In genomic region chr6:53547815-53548496, GRCh38 we compare ENCODE assay signal across 7 cellular contexts.
DNase-seq lines count a peak whose midpoint lies in the region; ATAC-seq and TF ChIP-seq lines count a peak whose summit lies in the region.

No MANE protein-coding gene starts in this region.

- DNase-seq in NCI-H1930 (lab: John Stamatoyannopoulos, UW) (peak; percentile 95 to 96), T-helper 22 cell (ENCODE audit: low read depth) (peak; percentile 85), astrocyte of the hippocampus (ENCODE audit: low read depth, low spot score) (peak; percentile 99), hippocampal formation (lab: John Stamatoyannopoulos, UW) (peak; percentile 94 to 98), retina (peak; percentile 96)

- peak; percentile 71 for ATAC-seq in GM18505 (IDR thresholded peaks at IDR 0.05; ENCODE audit: unreplicated experiment)
- peak; percentile 81 for ATAC-seq in HG02970 (IDR thresholded peaks at IDR 0.05; ENCODE audit: low FRiP score, unreplicated experiment)

- peak; percentile 67 for TF ChIP-seq POLR2A in GM18505 (IDR thresholded peaks at IDR 0.05; ENCODE audit: borderline replicate concordance, extremely low read depth, insufficient read depth, insufficient read length)

Comparison
In these comparisons a context has a peak if more than half of its experiments do, and no peak if none do; other contexts are left out.
1. Peak in every context shown above with its lines: DNase-seq and ATAC-seq.